In genomic region chr16:57764341-57765159, GRCh38 we compare ENCODE assay signal across 9 cellular contexts. TPM values are rescaled to one million over a fixed set of nuclear protein-coding genes. Genes with fewer than 3 reads are reported as not detected.
A peak's percentile ranks its signal among the peaks of the same experiment; 100 is the strongest.
DNase-seq lines count a peak whose midpoint lies in the region; ATAC-seq and TF ChIP-seq lines count a peak whose summit lies in the region.
"Had no signal": no experiment of that assay in that cellular context is flagged by ENCODE, and none has a peak within 500 bp of the region (broad histone marks: within the 10 kb centered on the region; RNA-seq: fewer than 3 reads in every experiment).

No MANE protein-coding gene starts in this region.

- no peaks in the 10 kb centered on the region for H3K36me3 Mint-ChIP-seq in T-helper 17 cell (ENCODE audit: low read depth)

- no peaks in the 10 kb centered on the region for H3K9me3 ChIP-seq in T-helper 17 cell (ENCODE audit: control insufficient read depth, low read length, poor library complexity, severe bottlenecking)

- in situ Hi-C loops in Caki2 (cut with HindIII; ENCODE audit: low pct_unique_long_range_greater_than_20kb, low sequenced_read_pairs) = no loop called here

- peak; percentile 92 for DNase-seq in Caki2 (ENCODE audit: low read depth)
- peak; percentile 92 for DNase-seq in HCEC 1CT
- peak in 1 of 3 donors; percentile 25 for DNase-seq in T-helper 17 cell
- peak; percentile 68 for DNase-seq in fibroblast of the aortic adventitia (ENCODE audit: low read depth)
- peak; percentile 14 to 24 for DNase-seq in stimulated activated CD4-positive, alpha-beta T cell treated with anti-CD3 and anti-CD28 coated beads, Interleukin-2, amount 100 ng/mL, for 48 hours
- no peak for DNase-seq in NCI-H1694 treated with DMSO at 0.1 percent for 48 hours (lab: John Stamatoyannopoulos, UW)
- DNase-seq in SHP77 (lab: John Stamatoyannopoulos, UW) = no peak

- H3K27ac Mint-ChIP-seq in T-helper 17 cell = no peak overlapping the region
- H3K27ac Mint-ChIP-seq: nephron had no signal

- ATAC-seq in T-helper 17 cell = peak; percentile 79
- no peak for ATAC-seq in HG02970 (IDR thresholded peaks at IDR 0.05; ENCODE audit: low FRiP score, unreplicated experiment)

- peaks cover 2% of the 10 kb centered on the region for H3K4me1 Mint-ChIP-seq in T-helper 17 cell
- H3K4me1 Mint-ChIP-seq: nephron had no signal

- no peaks in the 10 kb centered on the region for H3K27me3 Mint-ChIP-seq in T-helper 17 cell

- H3K4me3 Mint-ChIP-seq in T-helper 17 cell = no peak overlapping the region
- H3K4me3 Mint-ChIP-seq: nephron had no signal

- no peak overlapping the region for H3K4me3 ChIP-seq in fibroblast of the aortic adventitia (ENCODE audit: low read depth, low read length)

- no peak for TF ChIP-seq CTCF in fibroblast of the aortic adventitia (IDR thresholded peaks at IDR 0.05; ENCODE audit: insufficient read depth, low read length)

RNA-seq across cellular contexts. Expression of gene KATNB1, which starts 29.0 kb away (rescaled TPM):
- total RNA-seq in Caki2 (2014; rRNA removed; shearing (Covaris generic); ENCODE audit: low replicate concordance) = 22.8 and 42.3 TPM in 2 replicates
- total RNA-seq in T-helper 17 cell (10 to 100 TPM; 24.3 to 27.3 TPM), fibroblast of the aortic adventitia (ENCODE audit: low replicate concordance) (8.3 and 23.7 TPM in 2 replicates)

RNA-seq across cellular contexts. Expression of gene KIFC3, which starts 37.7 kb away (rescaled TPM):
- 89.2 and 132 TPM in 2 replicates for total RNA-seq in Caki2 (2014; rRNA removed; shearing (Covaris generic); ENCODE audit: low replicate concordance)
- total RNA-seq in T-helper 17 cell (10 to 100 TPM in 1 of 2 donors, under 1 TPM in 1; 0.70 to 15.2 TPM), fibroblast of the aortic adventitia (ENCODE audit: low replicate concordance) (23.0 and 32.8 TPM in 2 replicates)

Comparison
In these comparisons a context has a peak if more than half of its experiments do, and no peak if none do; other contexts are left out.
1. DNase-seq: peak in Caki2 (single experiment), HCEC 1CT (single experiment), fibroblast of the aortic adventitia (single experiment) and stimulated activated CD4-positive, alpha-beta T cell treated with anti-CD3 and anti-CD28 coated beads, Interleukin-2, amount 100 ng/mL, for 48 hours (2 of 2); none in NCI-H1694 treated with DMSO at 0.1 percent for 48 hours (single experiment) and SHP77 (0 of 2).